Comparison of ENCODE assay signal across 23 cellular contexts in genomic region chr9:69009708-69010107, GRCh38. TPM values are rescaled to one million over a fixed set of nuclear protein-coding genes. Genes with fewer than 3 reads are reported as not detected.
DNase-seq lines count a peak whose midpoint lies in the region; ATAC-seq and TF ChIP-seq lines count a peak whose summit lies in the region.
"Had no signal": no experiment of that assay in that cellular context is flagged by ENCODE, and none has a peak within 500 bp of the region (broad histone marks: within the 10 kb centered on the region; RNA-seq: fewer than 3 reads in every experiment).

No MANE protein-coding gene starts in this region.

- H3K36me3 ChIP-seq in mammary epithelial cell (ENCODE audit: insufficient read depth, low read length) (no peaks in the 10 kb centered on the region), breast epithelium (no peaks in the 10 kb centered on the region), endodermal cell (ENCODE audit: control insufficient read depth, insufficient read depth, low read length) (peaks cover 14% of the 10 kb centered on the region)

- intact Hi-C loops in mammary epithelial cell (cut with micrococcal nuclease) (no loop called here), breast epithelium (cut with DNase I; ENCODE audit: low total_unique reads) (no loop called here)

- H3K27ac Mint-ChIP-seq in endodermal cell (no peak overlapping the region), glutamatergic neuron (ENCODE audit: unreplicated experiment) (no peak overlapping the region)
- H3K27ac Mint-ChIP-seq: CD4-positive, alpha-beta memory T cell; GM23338; HFFc6; IgD-negative memory B cell had no signal

- H3K79me2 ChIP-seq in mammary epithelial cell (ENCODE audit: insufficient read depth, low read length): no peaks in the 10 kb centered on the region

- H3K4me3 Mint-ChIP-seq in endodermal cell (no peak overlapping the region), glutamatergic neuron (ENCODE audit: unreplicated experiment) (no peak overlapping the region)
- H3K4me3 Mint-ChIP-seq: CD4-positive, alpha-beta memory T cell; GM23338; HFFc6; IgD-negative memory B cell had no signal

- H3K9me3 ChIP-seq in mammary epithelial cell (replicated peaks; ENCODE audit: insufficient read depth, low read length) (no peaks in the 10 kb centered on the region), breast epithelium (no peaks in the 10 kb centered on the region), endodermal cell (ENCODE audit: control insufficient read depth, low read length) (no peaks in the 10 kb centered on the region)
- H3K9me3 ChIP-seq: A549 had no signal

- no peaks in the 10 kb centered on the region for H3K27me3 Mint-ChIP-seq in endodermal cell (ENCODE audit: insufficient read depth)
- peaks cover 2% of the 10 kb centered on the region for H3K27me3 Mint-ChIP-seq in glutamatergic neuron (ENCODE audit: unreplicated experiment)

- no peak overlapping the region for H3K27ac ChIP-seq in mammary epithelial cell (ENCODE audit: insufficient read depth, low read depth, low read length)
- H3K27ac ChIP-seq in breast epithelium: no peak overlapping the region
- H3K27ac ChIP-seq in endodermal cell (ENCODE audit: low read depth, low read length): no peak overlapping the region
- H3K27ac ChIP-seq in foreskin keratinocyte: no peak overlapping the region
- H3K27ac ChIP-seq: 22Rv1, A549, C4-2B had no signal

- WGBS in mammary epithelial cell (ENCODE audit: low coverage, missing lambda C conversion rate): 0% methylated on average over 1 of the region's 1 CpG
- WGBS in endodermal cell (ENCODE audit: insufficient coverage in 1 of 2, insufficient read length in 1 of 2), 2 experiments: 81 to 85% methylated on average over 1 of the region's 1 CpG

- H3K4me1 Mint-ChIP-seq in endodermal cell: no peaks in the 10 kb centered on the region
- no peaks in the 10 kb centered on the region for H3K4me1 Mint-ChIP-seq in glutamatergic neuron (ENCODE audit: low read depth, unreplicated experiment)

- H3K4me1 ChIP-seq in mammary epithelial cell (ENCODE audit: insufficient read depth, low read length) (no peaks in the 10 kb centered on the region), breast epithelium (no peaks in the 10 kb centered on the region), endodermal cell (ENCODE audit: control insufficient read depth, insufficient read depth, low read length) (no peaks in the 10 kb centered on the region), foreskin keratinocyte (no peaks in the 10 kb centered on the region)
- H3K4me1 ChIP-seq: A549 had no signal

- no peak for TF ChIP-seq CTCF in mammary epithelial cell (conservative IDR thresholded peaks at IDR 0.05 in 1 of 2, IDR thresholded peaks at IDR 0.05 in 1 of 2; ENCODE audit: extremely low read depth in 1 of 2, insufficient read depth in 1 of 2, low read depth in 1 of 2, low read length in 2 of 2)
- no peak for TF ChIP-seq CTCF in breast epithelium (IDR thresholded peaks at IDR 0.05)
- no peak for TF ChIP-seq CTCF in endodermal cell (conservative IDR thresholded peaks at IDR 0.05)
- TF ChIP-seq CTCF in foreskin keratinocyte (conservative IDR thresholded peaks at IDR 0.05): no peak
- TF ChIP-seq CTCF in glutamatergic neuron (IDR thresholded peaks at IDR 0.05; ENCODE audit: partially characterized antibody, unreplicated experiment): no peak

- no peaks in the 10 kb centered on the region for H3K36me3 Mint-ChIP-seq in endodermal cell (ENCODE audit: low read depth)
- no peaks in the 10 kb centered on the region for H3K36me3 Mint-ChIP-seq in glutamatergic neuron (ENCODE audit: unreplicated experiment)
- H3K36me3 Mint-ChIP-seq: CD4-positive, alpha-beta memory T cell had no signal

- peaks cover 9% of the 10 kb centered on the region for H3K9me3 Mint-ChIP-seq in endodermal cell
- peaks cover 3% of the 10 kb centered on the region for H3K9me3 Mint-ChIP-seq in glutamatergic neuron (ENCODE audit: unreplicated experiment)
- H3K9me3 Mint-ChIP-seq: CD4-positive, alpha-beta memory T cell; GM23338; HFFc6; IgD-negative memory B cell had no signal

- H3K9ac ChIP-seq in mammary epithelial cell (ENCODE audit: insufficient read depth, low read length) (no peak overlapping the region), endodermal cell (ENCODE audit: extremely low read depth, low read length, poor library complexity, severe bottlenecking) (no peak overlapping the region)

- peak; percentile 88 for ATAC-seq in foreskin keratinocyte
- no peak for ATAC-seq in GM21619 (IDR thresholded peaks at IDR 0.05; ENCODE audit: unreplicated experiment)
- ATAC-seq: A549, GM23338, HCT116, HepG2 had no signal

- DNase-seq in mammary epithelial cell: peak; percentile 43
- no peak for DNase-seq in breast epithelium (ENCODE audit: low spot score in 2 of 2)
- peak; percentile 1 for DNase-seq in endodermal cell
- DNase-seq in foreskin keratinocyte: peak; percentile 53 to 82
- DNase-seq in glutamatergic neuron: no peak
- no peak for DNase-seq in GM03348 (ENCODE audit: low spot score)
- DNase-seq: AML-193; CD4-positive, alpha-beta memory T cell; DMS153; DMS79; GDM1; H7; HFFc6 had no signal

- TF ChIP-seq POLR2A in breast epithelium (IDR thresholded peaks at IDR 0.05): no peak

- H2AFZ ChIP-seq in mammary epithelial cell (ENCODE audit: low read depth, low read length): no peak overlapping the region
- H2AFZ ChIP-seq: GM23338 had no signal

- H3K4me3 ChIP-seq in mammary epithelial cell (replicated peaks in 1 of 3; ENCODE audit: insufficient read depth in 1 of 3, low read depth in 2 of 3, low read length in 3 of 3) (no peak overlapping the region), breast epithelium (no peak overlapping the region), endodermal cell (ENCODE audit: low read length) (no peak overlapping the region)
- H3K4me3 ChIP-seq: A549, GM23338 had no signal

- no TSS peak for BruUV-seq in mammary epithelial cell (replicated peaks; lab: Mats Ljungman, UMichigan)

- H4K20me1 ChIP-seq in mammary epithelial cell (ENCODE audit: insufficient read depth, low read length): no peaks in the 10 kb centered on the region

- CTCF ChIA-PET in mammary epithelial cell (lab: Charles Lee; ENCODE audit: low non-redundant PET): no interaction called here

- H3K27me3 ChIP-seq in mammary epithelial cell (ENCODE audit: insufficient read depth, low read length) (peaks cover 2% of the 10 kb centered on the region), breast epithelium (no peaks in the 10 kb centered on the region), endodermal cell (ENCODE audit: control insufficient read depth, insufficient read depth, low read length, poor library complexity, severe bottlenecking) (no peaks in the 10 kb centered on the region), foreskin keratinocyte (peaks cover 25% of the 10 kb centered on the region)

- in situ Hi-C loops in mammary epithelial cell (cut with MboI; ENCODE audit: low sequenced_read_pairs in 2 of 2): loop anchor here (5.0 to 10.0 kb wide), 2 partner anchors 425 to 427 kb away; no protein-coding TSS in a partner anchor

- no peak overlapping the region for H3K4me2 ChIP-seq in mammary epithelial cell (ENCODE audit: insufficient read depth, low read depth, low read length)
- H3K4me2 ChIP-seq: A549, GM23338 had no signal

- dilution Hi-C loops in mammary epithelial cell (cut with HindIII; ENCODE audit: low sequenced_read_pairs): no loop called here

RNA-seq across cellular contexts. Expression of gene PRKACG, which starts 4.2 kb away (rescaled TPM):
- not detected for total RNA-seq in mammary epithelial cell
- not detected for polyA plus RNA-seq in mammary epithelial cell
- polyA minus RNA-seq in mammary epithelial cell: not detected
- total RNA-seq in breast epithelium: not detected
- not detected for total RNA-seq in endodermal cell
- polyA plus RNA-seq in endodermal cell (2013, experiment 1 of 2): not detected
- polyA plus RNA-seq in endodermal cell (2013, experiment 2 of 2): not detected
- not detected in 2 replicates for total RNA-seq in foreskin keratinocyte
- polyA plus RNA-seq in foreskin keratinocyte: not detected in 2 replicates
- total RNA-seq in glutamatergic neuron (ENCODE audit: unreplicated experiment): not detected
- total RNA-seq: CD4-positive, alpha-beta memory T cell; Daoy; GM23338; H7; HepG2; HFFc6 had no signal
- polyA plus RNA-seq: A549; BJ; CD4-positive, alpha-beta memory T cell; GM23338; HepG2; IgD-negative memory B cell had no signal

RNA-seq across cellular contexts. Expression of gene FXN, which starts 25.8 kb away (rescaled TPM):
- total RNA-seq in mammary epithelial cell: 10 to 100 TPM in 1 of 2 donors, 1 to 10 TPM in 1; 5.5 to 19.6 TPM
- 24.9 TPM for polyA plus RNA-seq in mammary epithelial cell
- 10.5 TPM for polyA minus RNA-seq in mammary epithelial cell
- 1 to 10 TPM; 3.8 to 7.5 (median 6.9) TPM for total RNA-seq in breast epithelium
- total RNA-seq in endodermal cell: 10 to 100 TPM; 33.0 to 34.1 TPM
- polyA plus RNA-seq in endodermal cell (2013, experiment 1 of 2): 19.3 TPM
- polyA plus RNA-seq in endodermal cell (2013, experiment 2 of 2): 17.5 TPM
- total RNA-seq in foreskin keratinocyte: 21.2 and 23.0 TPM in 2 replicates
- 30.6 and 31.9 TPM in 2 replicates for polyA plus RNA-seq in foreskin keratinocyte
- 7.1 TPM for total RNA-seq in glutamatergic neuron (ENCODE audit: unreplicated experiment)

Comparison
In these comparisons a context has a peak if more than half of its experiments do, and no peak if none do; other contexts are left out.
1. DNase-seq: peak in mammary epithelial cell (single experiment), endodermal cell (single experiment) and foreskin keratinocyte (2 of 2); none in breast epithelium (0 of 2), glutamatergic neuron (single experiment) and GM03348 (single experiment).